19 cellular contexts compared by ENCODE assay signal in the genomic region with DNA sequence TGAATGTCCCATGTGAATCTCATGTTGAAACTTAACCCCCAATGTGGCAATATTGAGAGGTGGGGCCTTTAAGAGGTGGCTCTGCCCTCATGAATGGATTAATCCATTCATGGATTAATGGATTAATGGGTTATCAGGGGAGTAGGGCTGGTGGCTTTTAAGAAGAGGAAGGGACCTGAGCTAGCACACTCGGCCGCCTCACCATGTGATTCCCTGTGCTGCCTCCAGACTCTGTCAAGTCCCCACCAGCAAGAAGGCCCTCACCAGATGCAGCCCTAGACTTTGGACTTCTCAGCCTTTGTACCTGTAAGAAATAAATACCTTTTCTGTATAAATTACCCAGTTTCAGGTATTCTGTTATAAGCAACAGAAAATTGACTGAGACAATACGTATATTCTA.
"Had no signal": no experiment of that assay in that cellular context is flagged by ENCODE, and none has a peak within 500 bp of the region (broad histone marks: within the 10 kb centered on the region; RNA-seq: fewer than 3 reads in every experiment).

No MANE protein-coding gene starts in this region.

- DNase-seq: activated CD4-positive, alpha-beta T cell treated with anti-CD3 and anti-CD28 coated beads for 1 hour; activated CD8-positive, alpha-beta memory T cell treated with anti-CD3 and anti-CD28 coated beads for 24 hours; activated CD8-positive, alpha-beta memory T cell treated with anti-CD3 and anti-CD28 coated beads, Interleukin-2, amount 50 U/mL, for 48 hours; activated effector memory CD4-positive, alpha-beta T cell treated with anti-CD3 and anti-CD28 coated beads, Interleukin-2, amount 50 U/mL, for 16 hours; activated T-cell treated with anti-CD3 and anti-CD28 coated beads, Interleukin-2, amount 50 U/mL, for 72 hours; adrenal gland; caudate nucleus; foreskin keratinocyte; glutamatergic neuron; occipital lobe; posterior cingulate gyrus; retina; stimulated activated CD4-positive, alpha-beta T cell treated with anti-CD3 and anti-CD28 coated beads, Interleukin-12 subunit alpha, Interleukin-12 subunit beta, amount 100 ng/mL, for 4 hours; stimulated activated CD4-positive, alpha-beta T cell treated with anti-CD3 and anti-CD28 coated beads, Interleukin-2, amount 100 ng/mL, for 24 hours; T-helper 17 cell; transverse colon had no signal

- H3K9me3 ChIP-seq: adrenal gland, transverse colon had no signal

- ATAC-seq: activated T-cell treated with anti-CD3 and anti-CD28 coated beads, Interleukin-2, amount 50 U/mL, for 72 hours; foreskin keratinocyte; T-helper 17 cell had no signal

- H3K36me3 ChIP-seq: adrenal gland, transverse colon had no signal

- H3K27me3 Mint-ChIP-seq: activated naive CD4-positive, alpha-beta T cell treated with anti-CD3 and anti-CD28 coated beads, Interleukin-2, amount 50 U/mL, for 24 hours; stimulated activated naive CD8-positive, alpha-beta T cell treated with anti-CD3 and anti-CD28 coated beads, Interleukin-15, Interleukin-2, amounts not matched to agents 100 ng/mL and 50 ng/mL, for 24 hours had no signal

- H3K27ac Mint-ChIP-seq: activated naive CD4-positive, alpha-beta T cell treated with anti-CD3 and anti-CD28 coated beads, Interleukin-2, amount 50 U/mL, for 24 hours; activated T-cell treated with anti-CD3 and anti-CD28 coated beads, Interleukin-2, amount 50 U/mL, for 72 hours; stimulated activated naive CD8-positive, alpha-beta T cell treated with anti-CD3 and anti-CD28 coated beads, Interleukin-15, Interleukin-2, amounts not matched to agents 100 ng/mL and 50 ng/mL, for 24 hours; T-helper 17 cell had no signal

- H3K27ac ChIP-seq: adrenal gland, foreskin keratinocyte had no signal

- H3K4me3 Mint-ChIP-seq: activated naive CD4-positive, alpha-beta T cell treated with anti-CD3 and anti-CD28 coated beads, Interleukin-2, amount 50 U/mL, for 24 hours; activated T-cell treated with anti-CD3 and anti-CD28 coated beads, Interleukin-2, amount 50 U/mL, for 72 hours; stimulated activated naive CD8-positive, alpha-beta T cell treated with anti-CD3 and anti-CD28 coated beads, Interleukin-15, Interleukin-2, amounts not matched to agents 100 ng/mL and 50 ng/mL, for 24 hours; T-helper 17 cell had no signal

- H3K4me3 ChIP-seq: adrenal gland, lung, transverse colon had no signal

- H3K27me3 ChIP-seq: adrenal gland, foreskin keratinocyte, transverse colon had no signal

- H3K9me3 Mint-ChIP-seq: activated naive CD4-positive, alpha-beta T cell treated with anti-CD3 and anti-CD28 coated beads, Interleukin-2, amount 50 U/mL, for 24 hours; stimulated activated naive CD8-positive, alpha-beta T cell treated with anti-CD3 and anti-CD28 coated beads, Interleukin-15, Interleukin-2, amounts not matched to agents 100 ng/mL and 50 ng/mL, for 24 hours had no signal

- H3K4me1 ChIP-seq: adrenal gland had no signal
